9 cellular contexts compared by ENCODE assay signal in genomic region chr17:28950017-28950751, GRCh38. TPM values are rescaled to one million over a fixed set of nuclear protein-coding genes. Genes with fewer than 3 reads are reported as not detected.
DNase-seq lines count a peak whose midpoint lies in the region; ATAC-seq and TF ChIP-seq lines count a peak whose summit lies in the region.
"Had no signal": no experiment of that assay in that cellular context is flagged by ENCODE, and none has a peak within 500 bp of the region (broad histone marks: within the 10 kb centered on the region; RNA-seq: fewer than 3 reads in every experiment).

No MANE protein-coding gene starts in this region.

- POLR2A ChIA-PET in CD8-positive, alpha-beta T cell (lab: Charles Lee) = interaction anchor here (0.6 to 6.3 kb wide), 15 partner anchors 12 to 374 kb away, joined by 3 to 71 read pairs (median 6); partner anchors contain the start of genes ALDOC, BLTP2, FLOT2 and NEK8

- H3K36me3 ChIP-seq in CD8-positive, alpha-beta T cell (ENCODE audit: insufficient read depth, low read length) = no peaks in the 10 kb centered on the region
- H3K36me3 ChIP-seq in spleen = peaks cover 0 to 6% (median under 1%) of the 10 kb centered on the region in 6 donors

- peak overlapping the region; percentile 84 for H3K4me3 ChIP-seq in CD8-positive, alpha-beta T cell (ENCODE audit: low read depth, low read length)
- peak overlapping the region; percentile 93 for H3K4me3 ChIP-seq in Jurkat, Clone E6-1 (ENCODE audit: low read length)
- H3K4me3 ChIP-seq in spleen = peak overlapping the region; percentile 90 to 98 (median 96)

- DNase-seq in CD8-positive, alpha-beta T cell = peak; percentile 13 to 82 (median 64)
- DNase-seq in Jurkat, Clone E6-1 (ENCODE audit: low read depth, low spot score) = peak; percentile 51
- DNase-seq in T-helper 22 cell (ENCODE audit: low read depth) = peak; percentile 49
- peak; percentile 35 for DNase-seq in iPS-NIHi7 (ENCODE audit: extremely low spot score)
- peak; percentile 94 for DNase-seq in spleen
- no peak for DNase-seq in LoVo (ENCODE audit: low spot score)

- WGBS in spleen, 5 donors = 0 to 1% (median 0%) methylated on average over 41 to 43 of the region's 43 CpGs

- peaks cover 35% of the 10 kb centered on the region for H3K36me3 Mint-ChIP-seq in CD8-positive, alpha-beta T cell
- H3K36me3 Mint-ChIP-seq in brain = peaks cover 23% of the 10 kb centered on the region

- no peak for TF ChIP-seq CTCF in CD8-positive, alpha-beta T cell (IDR thresholded peaks at IDR 0.05)
- peak in 1 of 2 experiments; percentile 33 for TF ChIP-seq CTCF in brain (conservative IDR thresholded peaks at IDR 0.05)
- TF ChIP-seq CTCF in spleen (IDR thresholded peaks at IDR 0.05 in 8 of 11, conservative IDR thresholded peaks at IDR 0.05 in 3 of 11) = peak in 1 of 11 experiments; percentile 12

- no peak for TF ChIP-seq POLR2A in spleen (IDR thresholded peaks at IDR 0.05)

- CTCF ChIA-PET in CD8-positive, alpha-beta T cell (lab: Charles Lee) = interaction anchor here (0.7 to 3.9 kb wide), 14 partner anchors 10 to 303 kb away, joined by 3 to 26 read pairs (median 4); partner anchors contain the start of genes DHRS13, FLOT2, NEK8 and TLCD1

- no peaks in the 10 kb centered on the region for H3K27me3 ChIP-seq in CD8-positive, alpha-beta T cell (ENCODE audit: insufficient read depth, low read length)
- no peaks in the 10 kb centered on the region for H3K27me3 ChIP-seq in spleen (replicated peaks in 1 of 7)

- H3K4me1 ChIP-seq in CD8-positive, alpha-beta T cell (ENCODE audit: insufficient read depth, low read length) = peaks cover 49% of the 10 kb centered on the region
- H3K4me1 ChIP-seq in spleen = peaks cover 39 to 58% (median 50%) of the 10 kb centered on the region in 6 donors

- peak overlapping the region; percentile 97 for H3K4me3 Mint-ChIP-seq in CD8-positive, alpha-beta T cell
- H3K4me3 Mint-ChIP-seq in brain = peak overlapping the region; percentile 96 to 99 (median 98)

- intact Hi-C loops in CD8-positive, alpha-beta T cell (cut with DNase I, micrococcal nuclease) = loop anchor here (5.0 kb wide), 4 partner anchors 288 to 1167 kb away; partner anchors contain the start of genes IFT20 (in 1 of the 2), NSRP1 (in 1 of the 2), SDF2 (in 1 of the 2) and SUPT6H (in 1 of the 2)
- intact Hi-C loops in spleen (cut with DNase I; ENCODE audit: low total_unique reads) = no loop called here

- no peaks in the 10 kb centered on the region for H3K9me3 ChIP-seq in CD8-positive, alpha-beta T cell (ENCODE audit: low read length)
- no peaks in the 10 kb centered on the region for H3K9me3 ChIP-seq in spleen

- peaks cover 33% of the 10 kb centered on the region for H3K4me1 Mint-ChIP-seq in CD8-positive, alpha-beta T cell (ENCODE audit: low read depth)
- H3K4me1 Mint-ChIP-seq in brain = peaks cover 39% of the 10 kb centered on the region

- peak overlapping the region; percentile 80 for H3K27ac ChIP-seq in CD8-positive, alpha-beta T cell (ENCODE audit: low read depth, low read length)
- peak overlapping the region; percentile 94 to 100 (median 99) for H3K27ac ChIP-seq in spleen

- peak overlapping the region; percentile 98 for H3K27ac Mint-ChIP-seq in CD8-positive, alpha-beta T cell
- peak overlapping the region; percentile 94 to 99 (median 98) for H3K27ac Mint-ChIP-seq in brain

- peak; percentile 2 for ATAC-seq in CD8-positive, alpha-beta T cell
- no peak for ATAC-seq in HG03469 (IDR thresholded peaks at IDR 0.05; ENCODE audit: unreplicated experiment)

- H3K9me3 Mint-ChIP-seq in CD8-positive, alpha-beta T cell = no peaks in the 10 kb centered on the region
- H3K9me3 Mint-ChIP-seq in brain = no peaks in the 10 kb centered on the region

- H3K27me3 Mint-ChIP-seq in CD8-positive, alpha-beta T cell (ENCODE audit: low read depth) = no peaks in the 10 kb centered on the region
- peaks cover 15% of the 10 kb centered on the region for H3K27me3 Mint-ChIP-seq in brain

RNA-seq across cellular contexts. Expression of gene PHF12, which starts 1.1 kb away (rescaled TPM):
- 100 to 1,000 TPM; 294 to 297 TPM for total RNA-seq in CD8-positive, alpha-beta T cell
- polyA plus RNA-seq in Jurkat, Clone E6-1 (2012; ENCODE audit: insufficient read depth, insufficient read length) = 56.4 TPM
- polyA plus RNA-seq in brain (ENCODE audit: insufficient read depth, low read depth, low replicate concordance) (43.1 TPM), spleen (10 to 100 TPM; 16.2 to 22.0 (median 20.0) TPM)
- total RNA-seq in spleen = 100 to 1,000 TPM in 2 of 7 donors, 10 to 100 TPM in 5; 65.9 to 118 (median 84.9) TPM

RNA-seq across cellular contexts. Expression of gene DHRS13, which starts 47.3 kb away (rescaled TPM):
- total RNA-seq in CD8-positive, alpha-beta T cell = 10 to 100 TPM; 27.3 to 30.9 TPM
- 13.9 TPM for polyA plus RNA-seq in Jurkat, Clone E6-1 (2012; ENCODE audit: insufficient read depth, insufficient read length)
- 34.5 TPM for polyA plus RNA-seq in brain (ENCODE audit: insufficient read depth, low read depth, low replicate concordance)
- total RNA-seq in spleen = 10 to 100 TPM; 14.7 to 51.2 (median 21.2) TPM
- 10 to 100 TPM; 12.2 to 12.6 (median 12.6) TPM for polyA plus RNA-seq in spleen

RNA-seq across cellular contexts. Expression of gene FLOT2, which starts 52.7 kb away (rescaled TPM):
- total RNA-seq in CD8-positive, alpha-beta T cell = 10 to 100 TPM; 69.7 to 71.6 TPM
- polyA plus RNA-seq in Jurkat, Clone E6-1 (2012; ENCODE audit: insufficient read depth, insufficient read length) = 92.1 TPM
- 183 TPM for polyA plus RNA-seq in brain (ENCODE audit: insufficient read depth, low read depth, low replicate concordance)
- 100 to 1,000 TPM; 133 to 259 (median 202) TPM for total RNA-seq in spleen
- 100 to 1,000 TPM in 1 of 3 donors, 10 to 100 TPM in 2; 80.8 to 119 (median 92.8) TPM for polyA plus RNA-seq in spleen

RNA-seq across cellular contexts. Expression of gene SEZ6, which starts 55.6 kb away (rescaled TPM):
- under 1 TPM in 1 of 2 experiments, not detected in 1; 0.56 TPM for total RNA-seq in CD8-positive, alpha-beta T cell
- polyA plus RNA-seq in Jurkat, Clone E6-1 (2012; ENCODE audit: insufficient read depth, insufficient read length) = not detected
- polyA plus RNA-seq in brain (ENCODE audit: insufficient read depth, low read depth, low replicate concordance) (64.1 TPM), spleen (not detected)
- total RNA-seq in spleen = under 1 TPM in 1 of 7 donors, not detected in 6; 0.88 TPM
- total RNA-seq: NCI-H460 had no signal
